Comparison of ENCODE assay signal across 9 cellular contexts in the genomic region with DNA sequence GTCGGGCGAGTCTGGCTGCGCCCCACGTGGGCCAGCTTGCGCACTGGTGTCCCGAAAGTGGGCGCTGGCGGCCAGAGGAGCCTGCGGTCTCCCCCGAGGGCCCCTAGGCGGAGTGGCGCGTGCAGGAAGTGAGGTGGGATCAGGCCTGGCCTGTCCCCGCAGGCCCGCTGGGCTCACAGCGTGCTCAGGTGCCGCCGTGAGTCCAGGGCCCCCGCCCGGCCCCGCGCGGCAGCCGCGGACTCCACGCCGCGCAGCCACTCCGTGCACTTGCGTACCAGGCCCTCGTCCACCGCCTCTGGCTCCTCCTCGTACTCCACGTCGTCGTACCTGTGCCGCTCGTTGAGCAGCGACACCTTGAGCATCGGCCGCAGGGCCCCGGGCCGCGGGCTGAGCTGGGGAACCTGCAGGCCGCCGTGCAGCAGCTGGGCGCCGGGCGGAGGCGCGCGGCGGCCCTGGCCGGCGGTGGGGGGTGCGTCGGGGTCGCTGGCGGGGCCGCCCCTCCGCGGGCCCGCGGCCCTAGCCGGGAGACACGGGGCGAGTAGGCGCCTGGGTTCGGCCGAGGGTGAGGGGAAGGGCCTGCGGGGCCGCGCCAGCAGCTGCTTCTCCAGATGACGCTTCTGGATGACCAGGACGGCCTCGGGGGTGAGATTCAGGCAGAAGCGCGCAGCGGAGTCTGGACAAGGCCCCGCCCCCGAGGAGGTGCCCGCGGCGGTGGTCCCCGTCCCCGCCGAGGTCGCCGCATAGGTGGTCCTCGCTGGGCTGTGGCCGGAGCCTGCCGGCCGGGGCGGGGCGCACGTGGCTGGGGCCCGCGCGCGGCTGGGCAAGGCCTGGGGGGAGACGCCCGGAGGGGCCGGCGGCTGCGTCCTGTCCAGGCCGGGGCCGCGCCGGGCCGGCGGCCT. TPM values are rescaled to one million over a fixed set of nuclear protein-coding genes. Genes with fewer than 3 reads are reported as not detected.
DNase-seq lines count a peak whose midpoint lies in the region; ATAC-seq, FAIRE-seq and TF ChIP-seq lines count a peak whose summit lies in the region.
"Had no signal": no experiment of that assay in that cellular context is flagged by ENCODE, and none has a peak within 500 bp of the region (broad histone marks: within the 10 kb centered on the region; RNA-seq: fewer than 3 reads in every experiment).

No MANE protein-coding gene starts in this region.

- H3K23ac ChIP-seq in neuronal stem cell (ENCODE audit: low read depth, low read length, poor library complexity), result peak overlapping the region; percentile 93

- H3K27ac ChIP-seq in endothelial cell of umbilical vein (ENCODE audit: insufficient read depth, low read depth, low read length) (no peak overlapping the region), neuronal stem cell (replicated peaks; ENCODE audit: low read length) (no peak overlapping the region), adrenal gland (no peak overlapping the region)

- H3K79me2 ChIP-seq in endothelial cell of umbilical vein (ENCODE audit: control insufficient read depth, insufficient read depth, low read length), result no peaks in the 10 kb centered on the region

- H4K91ac ChIP-seq in neuronal stem cell (ENCODE audit: low read depth, low read length, poor library complexity), result no peak overlapping the region

- H3K79me1 ChIP-seq in neuronal stem cell (ENCODE audit: low read depth, low read length), result peaks cover 2% of the 10 kb centered on the region

- intact Hi-C loops in endothelial cell of umbilical vein (cut with micrococcal nuclease) (no loop called here), adrenal gland (cut with DNase I) (no loop called here)

- no peaks in the 10 kb centered on the region for H3K9me1 ChIP-seq in endothelial cell of umbilical vein (replicated peaks; ENCODE audit: control insufficient read depth, extremely low read depth, insufficient read depth, low read length)

- dilution Hi-C loops in endothelial cell of umbilical vein (cut with MboI; ENCODE audit: extremely low pct_ligation_motif_present, low sequenced_read_pairs), result no loop called here

- WGBS in neuronal stem cell (ENCODE audit: extremely low coverage in 2 of 2, insufficient read length in 2 of 2, insufficient replicate concordance in 1 of 2), 2 donors, result no CpG with 5 or more reads among the region's 111 CpGs
- WGBS in adrenal gland, 4 donors, result 3 to 7% (median 4%) methylated on average over 13 to 111 of the region's 111 CpGs

- H4K8ac ChIP-seq in neuronal stem cell (ENCODE audit: low read depth, low read length), result peak overlapping the region; percentile 82

- peak overlapping the region; percentile 67 for H2BK15ac ChIP-seq in neuronal stem cell (ENCODE audit: low read length)

- peak; percentile 55 for DNase-seq in GM12891 (ENCODE audit: insufficient read length, low spot score)
- DNase-seq in NCI-H526 treated with DMSO at 0.1 percent for 48 hours (lab: John Stamatoyannopoulos, UW), result peak; percentile 21
- no peak for DNase-seq in endothelial cell of umbilical vein (ENCODE audit: low read depth, low spot score)
- DNase-seq in neuronal stem cell (ENCODE audit: low spot score), result peak; percentile 47
- DNase-seq in adrenal gland, result no peak
- no peak for DNase-seq in 8988T

- H3K27me3 ChIP-seq in endothelial cell of umbilical vein (ENCODE audit: control insufficient read depth in 2 of 2, insufficient read depth in 2 of 2, low read length in 2 of 2) (peaks cover 46 to 57% of the 10 kb centered on the region in 2 experiments), neuronal stem cell (ENCODE audit: control insufficient read depth in 3 of 3, insufficient read depth in 3 of 3, low read depth in 1 of 3, low read length in 3 of 3) (peaks cover 22 to 82% (median 45%) of the 10 kb centered on the region in 3 experiments), adrenal gland (peaks cover 40% of the 10 kb centered on the region)

- POLR2A ChIA-PET in endothelial cell of umbilical vein (lab: Charles Lee), result no interaction called here

- peaks cover 3% of the 10 kb centered on the region for H3K4me1 ChIP-seq in endothelial cell of umbilical vein (ENCODE audit: control insufficient read depth, extremely low read depth, insufficient read depth, low read length)
- peaks cover 0 to 6% of the 10 kb centered on the region in 2 donors for H3K4me1 ChIP-seq in neuronal stem cell (ENCODE audit: control insufficient read depth in 2 of 2, insufficient read depth in 1 of 2, low read depth in 1 of 2, low read length in 2 of 2)
- H3K4me1 ChIP-seq in adrenal gland (replicated peaks in 1 of 2), result peaks cover 0 to 7% of the 10 kb centered on the region in 2 donors

- no peak overlapping the region for H3K9ac ChIP-seq in endothelial cell of umbilical vein (replicated peaks; ENCODE audit: extremely low read depth, insufficient read depth, low read length)
- H3K9ac ChIP-seq in neuronal stem cell (ENCODE audit: low read depth, low read length, poor library complexity), result peak overlapping the region; percentile 81

- no peak overlapping the region for H3K4ac ChIP-seq in neuronal stem cell (ENCODE audit: low read length)

- no peak for TF ChIP-seq CTCF in endothelial cell of umbilical vein (IDR thresholded peaks at IDR 0.05; ENCODE audit: extremely low read depth in 1 of 2, insufficient read depth in 1 of 2, low read depth in 1 of 2, low read length in 2 of 2)
- TF ChIP-seq CTCF in adrenal gland (IDR thresholded peaks at IDR 0.05), result no peak

- BruUV-seq in endothelial cell of umbilical vein (replicated peaks; lab: Mats Ljungman, UMichigan), result no TSS peak

- H3K9me3 ChIP-seq in endothelial cell of umbilical vein (replicated peaks; ENCODE audit: control insufficient read depth, insufficient read depth, low read length) (no peaks in the 10 kb centered on the region), neuronal stem cell (replicated peaks in 1 of 2; ENCODE audit: control insufficient read depth in 2 of 2, insufficient read depth in 1 of 2, low read depth in 1 of 2, low read length in 2 of 2) (no peaks in the 10 kb centered on the region), adrenal gland (replicated peaks in 1 of 3) (no peaks in the 10 kb centered on the region)

- CTCF ChIA-PET in endothelial cell of umbilical vein (lab: Charles Lee), result interaction anchor here (1.0 to 10.3 kb wide), 3 partner anchors 31 to 93 kb away, joined by 3 to 158 read pairs (median 3); no protein-coding TSS in a partner anchor

- TF ChIP-seq POLR2A in GM12891 (IDR thresholded peaks at IDR 0.05; ENCODE audit: low read depth, low read length) (no peak), endothelial cell of umbilical vein (IDR thresholded peaks at IDR 0.05; ENCODE audit: low read depth, low read length) (no peak), adrenal gland (IDR thresholded peaks at IDR 0.05) (no peak)

- H2BK5ac ChIP-seq in neuronal stem cell (ENCODE audit: low read length), result no peak overlapping the region

- H3K18ac ChIP-seq in neuronal stem cell (ENCODE audit: low read length), result peak overlapping the region; percentile 93

- no peak overlapping the region for H2BK120ac ChIP-seq in neuronal stem cell (ENCODE audit: low read depth, low read length)

- peak overlapping the region; percentile 71 for H3K14ac ChIP-seq in neuronal stem cell (ENCODE audit: low read length)

- H3K36me3 ChIP-seq in endothelial cell of umbilical vein (ENCODE audit: control insufficient read depth in 2 of 2, extremely low read depth in 1 of 2, insufficient read depth in 2 of 2, low read length in 2 of 2), result no peaks in the 10 kb centered on the region
- no peaks in the 10 kb centered on the region for H3K36me3 ChIP-seq in neuronal stem cell (replicated peaks in 1 of 2; ENCODE audit: control insufficient read depth in 2 of 2, insufficient read depth in 2 of 2, low read length in 2 of 2)
- no peaks in the 10 kb centered on the region for H3K36me3 ChIP-seq in adrenal gland (replicated peaks in 1 of 2)

- H2BK12ac ChIP-seq in neuronal stem cell (ENCODE audit: low read length), result peak overlapping the region; percentile 84

- no peaks in the 10 kb centered on the region for H4K20me1 ChIP-seq in endothelial cell of umbilical vein (replicated peaks; ENCODE audit: control insufficient read depth, extremely low read depth, insufficient read depth, low read length)

- FAIRE-seq in GM12891 (lab: Jason Lieb, UNC) (peak; percentile 87), endothelial cell of umbilical vein (lab: Jason Lieb, UNC) (no peak)

- H3K4me2 ChIP-seq in endothelial cell of umbilical vein (ENCODE audit: insufficient read depth, low read length), result peak overlapping the region; percentile 52
- H3K4me2 ChIP-seq in neuronal stem cell (ENCODE audit: insufficient read depth, low read length, poor library complexity, severe bottlenecking), result peak overlapping the region; percentile 94

- H2AFZ ChIP-seq in endothelial cell of umbilical vein (ENCODE audit: low read depth, low read length), result peak overlapping the region; percentile 46
- peak overlapping the region; percentile 98 for H2AFZ ChIP-seq in neuronal stem cell (ENCODE audit: low read length)

- peak overlapping the region; percentile 46 for H2AK5ac ChIP-seq in neuronal stem cell (ENCODE audit: low read depth, low read length)

- H3K4me3 ChIP-seq in endothelial cell of umbilical vein (replicated peaks in 1 of 3; ENCODE audit: insufficient read depth in 1 of 3, low read depth in 1 of 3, low read length in 3 of 3) (peak overlapping the region in 1 of 3 experiments; percentile 30), neuronal stem cell (ENCODE audit: low read length in 2 of 2) (peak overlapping the region; percentile 42 to 78), adrenal gland (peak overlapping the region in 1 of 4 donors; percentile 55)

- ATAC-seq in GM21528 (IDR thresholded peaks at IDR 0.05; ENCODE audit: low FRiP score, unreplicated experiment) (peak; percentile 31), GM18519 (IDR thresholded peaks at IDR 0.05; ENCODE audit: low FRiP score, unreplicated experiment) (no peak)

RNA-seq across cellular contexts. Expression of a gene that starts 0.9 kb away (rescaled TPM):
- polyA plus RNA-seq in GM12891 (2012; ENCODE audit: low read depth, missing spikeins), result 5.7 TPM
- not detected in 2 replicates for total RNA-seq in endothelial cell of umbilical vein
- polyA plus RNA-seq in endothelial cell of umbilical vein, result not detected in 2 replicates
- not detected in 2 replicates for polyA plus RNA-seq in endothelial cell of umbilical vein (2011; cell fraction: cytosol; rRNA removed)
- not detected in 2 replicates for polyA plus RNA-seq in endothelial cell of umbilical vein (2011; cell fraction: nucleus; rRNA removed)
- polyA plus RNA-seq in endothelial cell of umbilical vein (2012), result not detected in 2 replicates
- not detected in 2 replicates for polyA minus RNA-seq in endothelial cell of umbilical vein
- polyA minus RNA-seq in endothelial cell of umbilical vein (2011; cell fraction: cytosol; rRNA and poly(A)+ RNA removed), result not detected
- polyA minus RNA-seq in endothelial cell of umbilical vein (2011; cell fraction: nucleus; rRNA and poly(A)+ RNA removed), result not detected in 2 replicates
- 0.17 TPM for polyA plus RNA-seq in neuronal stem cell (2013, experiment 1 of 2)
- 0.19 TPM for polyA plus RNA-seq in neuronal stem cell (2013, experiment 2 of 2)
- total RNA-seq in adrenal gland, result under 1 TPM in 2 of 8 donors, not detected in 6; 0.07 to 0.60 TPM
- under 1 TPM in 1 of 3 donors, not detected in 2; 0.07 TPM for polyA plus RNA-seq in adrenal gland
- total RNA-seq: SK-MEL-5 had no signal

RNA-seq across cellular contexts. Expression of a gene that starts 35.0 kb away (rescaled TPM):
- polyA plus RNA-seq in GM12891 (2012; ENCODE audit: low read depth, missing spikeins), result 118 TPM
- total RNA-seq in endothelial cell of umbilical vein (21.2 and 22.9 TPM in 2 replicates), adrenal gland (10 to 100 TPM; 32.6 to 68.0 (median 50.0) TPM)
- polyA plus RNA-seq in endothelial cell of umbilical vein (24.3 and 30.6 TPM in 2 replicates), adrenal gland (10 to 100 TPM; 33.4 to 50.0 (median 40.1) TPM)
- polyA plus RNA-seq in endothelial cell of umbilical vein (2011; cell fraction: cytosol; rRNA removed), result 17.3 and 17.6 TPM in 2 replicates
- polyA plus RNA-seq in endothelial cell of umbilical vein (2011; cell fraction: nucleus; rRNA removed), result 16.5 and 23.4 TPM in 2 replicates
- polyA plus RNA-seq in endothelial cell of umbilical vein (2012), result 18.6 and 26.7 TPM in 2 replicates
- polyA minus RNA-seq in endothelial cell of umbilical vein, result 11.8 and 12.2 TPM in 2 replicates
- 8.2 TPM for polyA minus RNA-seq in endothelial cell of umbilical vein (2011; cell fraction: cytosol; rRNA and poly(A)+ RNA removed)
- polyA minus RNA-seq in endothelial cell of umbilical vein (2011; cell fraction: nucleus; rRNA and poly(A)+ RNA removed), result 10.5 and 11.9 TPM in 2 replicates
- 48.2 TPM for polyA plus RNA-seq in neuronal stem cell (2013, experiment 1 of 2)
- polyA plus RNA-seq in neuronal stem cell (2013, experiment 2 of 2), result 48.4 TPM

Comparison
In these comparisons a context has a peak if more than half of its experiments do, and no peak if none do; other contexts are left out.
1. DNase-seq: peak in GM12891 (single experiment), NCI-H526 treated with DMSO at 0.1 percent for 48 hours (single experiment) and neuronal stem cell (single experiment); none in endothelial cell of umbilical vein (single experiment), adrenal gland (0 of 7) and 8988T (single experiment).